ENCODE assay signal across 1 cellular context in the genomic region with DNA sequence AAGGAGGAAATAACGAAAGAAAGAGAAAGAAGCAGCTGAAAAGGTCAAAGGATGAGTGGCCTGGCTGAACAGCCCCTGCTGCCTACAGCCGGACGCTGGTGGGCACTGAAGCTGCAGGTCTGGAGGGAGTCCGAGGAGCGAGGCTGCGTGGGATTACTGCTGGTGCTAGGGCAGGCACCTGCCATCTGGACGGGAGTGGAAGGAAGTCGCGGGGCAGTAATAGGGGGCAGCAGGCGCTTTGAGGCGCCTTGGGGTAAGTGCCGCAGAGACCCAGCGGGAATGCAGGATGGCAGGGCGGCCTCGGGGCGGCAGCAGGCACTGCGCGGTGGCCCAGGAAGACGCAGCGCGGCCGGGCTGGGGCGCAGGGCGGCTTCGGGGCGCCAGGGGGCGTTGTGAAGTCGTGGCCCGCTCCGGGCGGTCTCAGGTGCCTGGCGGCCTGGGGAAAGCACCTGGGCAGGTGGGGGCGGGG.
TF ChIP-seq lines count a peak whose summit lies in the region.

No MANE protein-coding gene starts in this region.

TF ChIP-seq in HCT116, 20 proteins besides CTCF, POLR2A, EP300 and RAD21 (continued from another document):
- TF ChIP-seq, protein P1, sequence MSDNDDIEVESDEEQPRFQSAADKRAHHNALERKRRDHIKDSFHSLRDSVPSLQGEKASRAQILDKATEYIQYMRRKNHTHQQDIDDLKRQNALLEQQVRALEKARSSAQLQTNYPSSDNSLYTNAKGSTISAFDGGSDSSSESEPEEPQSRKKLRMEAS (IDR thresholded peaks at IDR 0.05): no peak
- TF ChIP-seq ELF1 (IDR thresholded peaks at IDR 0.05; ENCODE audit: borderline replicate concordance, low read depth) (no peak), TCF7L2 (IDR thresholded peaks at IDR 0.05; ENCODE audit: borderline replicate concordance, extremely low read depth, insufficient read depth, insufficient read length) (no peak), SRF (IDR thresholded peaks at IDR 0.05; ENCODE audit: low read depth) (no peak), EZH2 (IDR thresholded peaks at IDR 0.05) (no peak), CBX3 (IDR thresholded peaks at IDR 0.05; ENCODE audit: low read depth) (no peak), EZH2phosphoT487 (IDR thresholded peaks at IDR 0.05; ENCODE audit: borderline replicate concordance) (no peak), CEBPB (IDR thresholded peaks at IDR 0.05; ENCODE audit: low read depth) (no peak), JUND (IDR thresholded peaks at IDR 0.05) (no peak), FOSL1 (IDR thresholded peaks at IDR 0.05; ENCODE audit: low read depth) (no peak)
- TF ChIP-seq, protein P2, sequence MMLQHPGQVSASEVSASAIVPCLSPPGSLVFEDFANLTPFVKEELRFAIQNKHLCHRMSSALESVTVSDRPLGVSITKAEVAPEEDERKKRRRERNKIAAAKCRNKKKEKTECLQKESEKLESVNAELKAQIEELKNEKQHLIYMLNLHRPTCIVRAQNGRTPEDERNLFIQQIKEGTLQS (IDR thresholded peaks at IDR 0.05): no peak
